Comparison of ENCODE assay signal across 19 cellular contexts in genomic region chr3:154926721-154927120, GRCh38.
DNase-seq lines count a peak whose midpoint lies in the region; ATAC-seq and TF ChIP-seq lines count a peak whose summit lies in the region.
"Had no signal": no experiment of that assay in that cellular context is flagged by ENCODE, and none has a peak within 500 bp of the region (broad histone marks: within the 10 kb centered on the region; RNA-seq: fewer than 3 reads in every experiment).

No MANE protein-coding gene starts in this region.

- ATAC-seq in GM18517 (IDR thresholded peaks at IDR 0.05; ENCODE audit: unreplicated experiment) = no peak
- ATAC-seq: HepG2 had no signal

- no peaks in the 10 kb centered on the region; the same call in 1 of the 2 replicates for H3K9me2 ChIP-seq in GM23248 (ENCODE audit: insufficient read depth)

- H4K20me1 ChIP-seq in GM23248 (ENCODE audit: insufficient read depth) = no peaks in the 10 kb centered on the region

- H3K79me2 ChIP-seq in GM23248 (ENCODE audit: insufficient read depth) = no peaks in the 10 kb centered on the region

- 3 to 25% methylated on average over 1 of the region's 1 CpG for WGBS in GM23248 (ENCODE audit: low coverage in 1 of 2, low lambda C conversion rate in 2 of 2, missing lambda C conversion rate in 2 of 2), 2 experiments

- H3K4me2 ChIP-seq in GM23248 (ENCODE audit: unreplicated experiment) = no peak overlapping the region
- H3K4me2 ChIP-seq: PC-9 had no signal

- no peaks in the 10 kb centered on the region for H3K36me3 ChIP-seq in GM23248 (ENCODE audit: low read depth)
- H3K36me3 ChIP-seq in effector memory CD4-positive, alpha-beta T cell (ENCODE audit: control insufficient read depth, insufficient read depth, low read length) = no peaks in the 10 kb centered on the region
- H3K36me3 ChIP-seq: HAP-1, SJCRH30 had no signal

- no peak overlapping the region for H3K4me3 ChIP-seq in GM23248
- no peak overlapping the region for H3K4me3 ChIP-seq in astrocyte of the cerebellum (ENCODE audit: low read depth, low read length)
- no peak overlapping the region for H3K4me3 ChIP-seq in effector memory CD4-positive, alpha-beta T cell (ENCODE audit: insufficient read depth, low read depth, low read length, poor library complexity, severe bottlenecking)
- H3K4me3 ChIP-seq: HAP-1, PC-9, SJCRH30 had no signal

- no peak overlapping the region for H3K27ac ChIP-seq in GM23248
- no peak overlapping the region for H3K27ac ChIP-seq in effector memory CD4-positive, alpha-beta T cell (ENCODE audit: insufficient read depth, low read length, poor library complexity, severe bottlenecking)
- H3K27ac ChIP-seq: C4-2B, PC-9, SJCRH30 had no signal

- peaks cover 7% of the 10 kb centered on the region for H3K4me1 ChIP-seq in GM23248 (ENCODE audit: insufficient read depth)
- H3K4me1 ChIP-seq in effector memory CD4-positive, alpha-beta T cell (ENCODE audit: control insufficient read depth, insufficient read depth, low read length, poor library complexity, severe bottlenecking) = no peaks in the 10 kb centered on the region
- H3K4me1 ChIP-seq: HAP-1 had no signal

- 0 out of 2 replicates have a peak overlapping the region, but pooled peaks have one; percentile 24 for H2AFZ ChIP-seq in GM23248
- H2AFZ ChIP-seq: PC-9 had no signal

- H3F3A ChIP-seq in GM23248 (ENCODE audit: insufficient read depth) = no peaks in the 10 kb centered on the region

- DNase-seq in GM23248 (no peak), astrocyte of the cerebellum (ENCODE audit: low read depth) (peak; percentile 6), fibroblast of gingiva (ENCODE audit: low read depth) (peak; percentile 90), stromal cell of bone marrow (ENCODE audit: low read depth) (peak; percentile 18), DMS114 treated with DMSO at 0.1 percent for 48 hours (lab: John Stamatoyannopoulos, UW; ENCODE audit: unreplicated experiment) (no peak)
- no peak for DNase-seq in effector memory CD4-positive, alpha-beta T cell
- DNase-seq: AML-193, DMS79 treated with DMSO at 0.1 percent for 48 hours, KBM-7, NCI-H1105 treated with DMSO at 0.1 percent for 48 hours, NCI-H1694 treated with DMSO at 0.1 percent for 48 hours, NCI-H226, NCI-H524 treated with DMSO at 0.1 percent for 48 hours, PC-9, SJCRH30 had no signal

- H3K27me3 ChIP-seq in GM23248 (replicated peaks; ENCODE audit: insufficient read depth) = no peaks in the 10 kb centered on the region
- no peaks in the 10 kb centered on the region for H3K27me3 ChIP-seq in effector memory CD4-positive, alpha-beta T cell (replicated peaks; ENCODE audit: control insufficient read depth, insufficient read depth, low read length, poor library complexity, severe bottlenecking)
- H3K27me3 ChIP-seq: SJCRH30 had no signal

- no peak overlapping the region for H3K9ac ChIP-seq in GM23248

- H3K9me3 ChIP-seq in GM23248 (ENCODE audit: low read depth) = no peaks in the 10 kb centered on the region
- no peaks in the 10 kb centered on the region for H3K9me3 ChIP-seq in effector memory CD4-positive, alpha-beta T cell (ENCODE audit: control insufficient read depth, low read length)
- H3K9me3 ChIP-seq: HAP-1, SJCRH30 had no signal

- in situ Hi-C loops in GM23248 (cut with MboI) = no loop called here
- in situ Hi-C loops in astrocyte of the cerebellum (cut with HindIII; ENCODE audit: low sequenced_read_pairs) = no loop called here

- TF ChIP-seq CTCF in astrocyte of the cerebellum (IDR thresholded peaks at IDR 0.05; ENCODE audit: low read depth, low read length, missing control alignments) = no peak

Comparison
In these comparisons a context has a peak if more than half of its experiments do, and no peak if none do; other contexts are left out.
1. DNase-seq: peak in astrocyte of the cerebellum (single experiment), fibroblast of gingiva (single experiment) and stromal cell of bone marrow (single experiment); none in GM23248 (single experiment), DMS114 treated with DMSO at 0.1 percent for 48 hours (single experiment) and effector memory CD4-positive, alpha-beta T cell (0 of 3).